In the genomic region with DNA sequence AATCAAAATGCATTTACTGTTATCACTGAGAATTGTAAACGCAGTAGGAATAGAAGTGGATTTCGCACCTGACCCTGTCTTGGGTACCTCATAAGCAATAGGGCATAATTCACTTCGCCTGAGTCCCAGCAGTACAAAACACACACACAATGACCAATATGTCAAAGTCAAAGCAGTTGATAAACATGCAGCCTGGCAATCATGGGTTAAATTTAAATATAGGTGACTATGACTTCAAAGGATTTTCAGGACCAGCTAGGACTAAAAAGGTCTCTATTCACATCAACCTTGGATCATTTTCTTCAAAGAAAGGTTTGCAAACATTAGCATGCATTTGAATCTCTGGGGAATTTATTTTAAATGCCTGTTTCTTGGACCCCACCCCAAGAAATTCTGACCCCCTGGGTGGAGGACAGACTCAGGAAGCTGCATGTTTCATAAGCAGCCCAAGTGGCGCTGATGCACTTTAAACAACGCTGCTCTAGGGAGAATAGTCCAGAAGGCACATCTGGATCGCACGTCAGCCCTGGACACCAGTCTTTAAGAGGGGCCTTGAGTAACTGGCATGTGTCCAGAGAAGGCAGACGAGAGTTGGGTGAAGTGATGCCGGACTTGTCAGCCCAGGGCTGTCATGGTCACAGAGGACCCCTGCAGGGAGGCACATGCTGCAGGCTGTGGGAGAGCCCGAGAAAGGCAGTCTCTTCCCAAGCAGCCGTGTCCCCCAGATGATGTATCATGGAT, we compare ENCODE assay signal across 21 cellular contexts. TPM values are rescaled to one million over a fixed set of nuclear protein-coding genes. Genes with fewer than 3 reads are reported as not detected.
DNase-seq lines count a peak whose midpoint lies in the region; ATAC-seq and TF ChIP-seq lines count a peak whose summit lies in the region.
"Had no signal": no experiment of that assay in that cellular context is flagged by ENCODE, and none has a peak within 500 bp of the region (broad histone marks: within the 10 kb centered on the region; RNA-seq: fewer than 3 reads in every experiment).

No MANE protein-coding gene starts in this region.

- TF ChIP-seq CTCF in brain microvascular endothelial cell (IDR thresholded peaks at IDR 0.05; ENCODE audit: low read depth, low read length, missing control alignments): no peak

- in situ Hi-C loops in brain microvascular endothelial cell (cut with HindIII; ENCODE audit: low pct_ligation_motif_present, low sequenced_read_pairs): no loop called here

- no peaks in the 10 kb centered on the region for H3K36me3 Mint-ChIP-seq in activated CD8-positive, alpha-beta memory T cell treated with anti-CD3 and anti-CD28 coated beads, Interleukin-2, amount 10 ng/mL, durations not matched to agents 7 days and 5 days

- H3K4me3 ChIP-seq in right cardiac atrium (ENCODE audit: low read length): no peak overlapping the region
- no peak overlapping the region for H3K4me3 ChIP-seq in brain microvascular endothelial cell (ENCODE audit: low read depth, low read length)
- H3K4me3 ChIP-seq: ovary, sigmoid colon, upper lobe of left lung had no signal

- DNase-seq in Right ventricle myocardium inferior (ENCODE audit: missing footprints) (peak; percentile 58), right cardiac atrium (no peak), NCI-H510A (lab: John Stamatoyannopoulos, UW) (peak; percentile 80), brain microvascular endothelial cell (peak; percentile 16)
- DNase-seq in stimulated activated CD4-positive, alpha-beta T cell treated with anti-CD3 and anti-CD28 coated beads, Interleukin-4, amount 100 ng/mL, for 1 hour: no peak
- DNase-seq in activated CD8-positive, alpha-beta memory T cell treated with anti-CD3 and anti-CD28 coated beads, Interleukin-2, amount 10 ng/mL, durations not matched to agents 7 days and 5 days: no peak
- DNase-seq: activated CD4-positive, alpha-beta T cell treated with anti-CD3 and anti-CD28 coated beads for 36 hours; activated gamma-delta T cell treated with Interleukin-2 at 50 U/mL for 16 hours; anterior cingulate cortex; cerebellar nuclear complex; effector memory CD8-positive, alpha-beta T cell; head of caudate nucleus; Karpas-422; NCI-H446; ovary; sigmoid colon; stimulated activated CD4-positive, alpha-beta T cell treated with anti-CD3 and anti-CD28 coated beads, Interleukin-1b, Interleukin-23, amount 100 ng/mL, for 48 hours; stimulated activated naive CD8-positive, alpha-beta T cell treated with anti-CD3 and anti-CD28 coated beads, Interleukin-15, amount 100 ng/mL, for 72 hours; upper lobe of left lung had no signal

- H3K27ac ChIP-seq in right cardiac atrium (ENCODE audit: low read length) (no peak overlapping the region), brain microvascular endothelial cell (no peak overlapping the region)
- H3K27ac ChIP-seq: ovary, sigmoid colon, upper lobe of left lung had no signal

- intact Hi-C loops in Right ventricle myocardium inferior (cut with DNase I): no loop called here
- intact Hi-C loops in right cardiac atrium (cut with DNase I): no loop called here

- H3K4me1 Mint-ChIP-seq in activated CD8-positive, alpha-beta memory T cell treated with anti-CD3 and anti-CD28 coated beads, Interleukin-2, amount 10 ng/mL, durations not matched to agents 7 days and 5 days: peaks cover 37% of the 10 kb centered on the region

- CTCF ChIA-PET in activated CD8-positive, alpha-beta memory T cell treated with anti-CD3 and anti-CD28 coated beads, Interleukin-2, amount 10 ng/mL, durations not matched to agents 7 days and 5 days (lab: Charles Lee): interaction anchor here (1.3 kb wide), 1 partner anchor 31 kb away, joined by 4 read pairs; no protein-coding TSS in a partner anchor

- no peak overlapping the region for H3K27ac Mint-ChIP-seq in activated CD8-positive, alpha-beta memory T cell treated with anti-CD3 and anti-CD28 coated beads, Interleukin-2, amount 10 ng/mL, durations not matched to agents 7 days and 5 days
- H3K27ac Mint-ChIP-seq: activated CD4-positive, alpha-beta T cell treated with anti-CD3 and anti-CD28 coated beads for 36 hours; effector memory CD8-positive, alpha-beta T cell; stimulated activated naive CD8-positive, alpha-beta T cell treated with anti-CD3 and anti-CD28 coated beads, Interleukin-15, amount 100 ng/mL, for 72 hours had no signal

- H3K4me3 Mint-ChIP-seq in activated CD8-positive, alpha-beta memory T cell treated with anti-CD3 and anti-CD28 coated beads, Interleukin-2, amount 10 ng/mL, durations not matched to agents 7 days and 5 days: no peak overlapping the region
- H3K4me3 Mint-ChIP-seq: activated CD4-positive, alpha-beta T cell treated with anti-CD3 and anti-CD28 coated beads for 36 hours; effector memory CD8-positive, alpha-beta T cell; stimulated activated naive CD8-positive, alpha-beta T cell treated with anti-CD3 and anti-CD28 coated beads, Interleukin-15, amount 100 ng/mL, for 72 hours had no signal

- H3K9me3 ChIP-seq in right cardiac atrium (ENCODE audit: control insufficient read depth, low read length): no peaks in the 10 kb centered on the region
- H3K9me3 ChIP-seq: ovary, sigmoid colon, upper lobe of left lung had no signal

- H3K4me1 ChIP-seq in right cardiac atrium (ENCODE audit: control insufficient read depth, insufficient read depth, low read length): no peaks in the 10 kb centered on the region
- H3K4me1 ChIP-seq: sigmoid colon had no signal

- no peaks in the 10 kb centered on the region for H3K9me3 Mint-ChIP-seq in activated CD8-positive, alpha-beta memory T cell treated with anti-CD3 and anti-CD28 coated beads, Interleukin-2, amount 10 ng/mL, durations not matched to agents 7 days and 5 days (ENCODE audit: low read depth)

- no peaks in the 10 kb centered on the region for H3K27me3 ChIP-seq in right cardiac atrium (ENCODE audit: control insufficient read depth, insufficient read depth)
- H3K27me3 ChIP-seq in brain microvascular endothelial cell (replicated peaks): no peaks in the 10 kb centered on the region
- H3K27me3 ChIP-seq: ovary, sigmoid colon, upper lobe of left lung had no signal

- H3K36me3 ChIP-seq in brain microvascular endothelial cell (replicated peaks): no peaks in the 10 kb centered on the region
- H3K36me3 ChIP-seq: ovary, sigmoid colon, upper lobe of left lung had no signal

- no peak for ATAC-seq in Right ventricle myocardium inferior
- no peak for ATAC-seq in right cardiac atrium
- no peak for ATAC-seq in activated CD8-positive, alpha-beta memory T cell treated with anti-CD3 and anti-CD28 coated beads, Interleukin-2, amount 10 ng/mL, durations not matched to agents 7 days and 5 days
- ATAC-seq in HG03159 (IDR thresholded peaks at IDR 0.05; ENCODE audit: unreplicated experiment): no peak
- ATAC-seq in GM18867 (IDR thresholded peaks at IDR 0.05; ENCODE audit: unreplicated experiment): no peak
- ATAC-seq: effector memory CD8-positive, alpha-beta T cell; stimulated activated naive CD8-positive, alpha-beta T cell treated with anti-CD3 and anti-CD28 coated beads, Interleukin-15, amount 100 ng/mL, for 72 hours had no signal

- WGBS in right cardiac atrium: 56% methylated on average over 11 of the region's 11 CpGs

- H3K27me3 Mint-ChIP-seq in activated CD8-positive, alpha-beta memory T cell treated with anti-CD3 and anti-CD28 coated beads, Interleukin-2, amount 10 ng/mL, durations not matched to agents 7 days and 5 days: peaks cover 17% of the 10 kb centered on the region
- H3K27me3 Mint-ChIP-seq: effector memory CD8-positive, alpha-beta T cell had no signal

RNA-seq across cellular contexts. Expression of a gene that starts 55.7 kb away (rescaled TPM):
- total RNA-seq in Right ventricle myocardium inferior (14.7 TPM), right cardiac atrium (10 to 100 TPM; 10.8 to 17.7 (median 14.0) TPM)
- polyA plus RNA-seq in right cardiac atrium: 12.9 TPM
- total RNA-seq in activated CD8-positive, alpha-beta memory T cell treated with anti-CD3 and anti-CD28 coated beads, Interleukin-2, amount 10 ng/mL, durations not matched to agents 7 days and 5 days: 10 to 100 TPM; 95.4 to 98.9 TPM

Comparison
In these comparisons a context has a peak if more than half of its experiments do, and no peak if none do; other contexts are left out.
1. DNase-seq: peak in Right ventricle myocardium inferior (single experiment), NCI-H510A (single experiment) and brain microvascular endothelial cell (single experiment); none in right cardiac atrium (0 of 3), stimulated activated CD4-positive, alpha-beta T cell treated with anti-CD3 and anti-CD28 coated beads, Interleukin-4, amount 100 ng/mL, for 1 hour (single experiment) and activated CD8-positive, alpha-beta memory T cell treated with anti-CD3 and anti-CD28 coated beads, Interleukin-2, amount 10 ng/mL, durations not matched to agents 7 days and 5 days (single experiment).